In genomic region chr19:44182145-44182544, GRCh38 we compare ENCODE assay signal across 35 cellular contexts.
"Had no signal": no experiment of that assay in that cellular context is flagged by ENCODE, and none has a peak within 500 bp of the region (broad histone marks: within the 10 kb centered on the region; RNA-seq: fewer than 3 reads in every experiment).

No MANE protein-coding gene starts in this region.

- H3K27me3 Mint-ChIP-seq: activated B cell treated with CpG ODN at 0.5 μM for 24 hours; activated CD4-positive, alpha-beta memory T cell treated with anti-CD3 and anti-CD28 coated beads for 36 hours; activated CD4-positive, alpha-beta T cell treated with anti-CD3 and anti-CD28 coated beads, Interleukin-2, amount 10 ng/mL, durations not matched to agents 24 days and 14 days; activated CD8-positive, alpha-beta T cell treated with anti-CD3 and anti-CD28 coated beads for 36 hours; activated naive CD8-positive, alpha-beta T cell treated with anti-CD3 and anti-CD28 coated beads for 36 hours; activated T-helper 17 cell treated with anti-CD3 and anti-CD28 coated beads, Interleukin-2, amount 50 U/mL, for 72 hours had no signal

- H3K36me3 ChIP-seq: adrenal gland, breast epithelium had no signal

- H3K4me1 ChIP-seq: adrenal gland, body of pancreas, breast epithelium had no signal

- H3K4me3 ChIP-seq: adrenal gland, body of pancreas, breast epithelium had no signal

- H3K27ac ChIP-seq: adrenal gland, body of pancreas, brain microvascular endothelial cell, breast epithelium, VCaP had no signal

- H3K27me3 ChIP-seq: adrenal gland, body of pancreas, brain microvascular endothelial cell, breast epithelium had no signal

- DNase-seq: activated B cell treated with CpG ODN at 0.5 μM for 24 hours; activated CD4-positive, alpha-beta memory T cell treated with anti-CD3 and anti-CD28 coated beads for 36 hours; activated CD4-positive, alpha-beta T cell treated with anti-CD3 and anti-CD28 coated beads for 4 hours; activated CD4-positive, alpha-beta T cell treated with anti-CD3 and anti-CD28 coated beads, Interleukin-2, amount 10 ng/mL, durations not matched to agents 24 days and 14 days; activated CD4-positive, alpha-beta T cell treated with anti-CD3 and anti-CD28 coated beads, Interleukin-2, amount 50 U/mL, for 1 hour; activated CD4-positive, alpha-beta T cell treated with anti-CD3 and anti-CD28 coated beads, Interleukin-2, amount 50 U/mL, for 4 hours; activated CD4-positive, CD25-positive, alpha-beta regulatory T cell treated with anti-CD3 and anti-CD28 coated beads, Interleukin-2, amount 50 U/mL, for 72 hours; activated CD8-positive, alpha-beta memory T cell treated with anti-CD3 and anti-CD28 coated beads, Interleukin-2, amount 50 U/mL, for 4 hours; activated CD8-positive, alpha-beta T cell treated with anti-CD3 and anti-CD28 coated beads for 36 hours; activated effector memory CD4-positive, alpha-beta T cell treated with anti-CD3 and anti-CD28 coated beads, Interleukin-2, amount 50 U/mL, for 16 hours; activated gamma-delta T cell treated with Interleukin-2 at 50 U/mL for 16 hours; activated naive CD4-positive, alpha-beta T cell; activated naive CD4-positive, alpha-beta T cell treated with anti-CD3 and anti-CD28 coated beads for 36 hours; activated naive CD4-positive, alpha-beta T cell treated with anti-CD3 and anti-CD28 coated beads, Interleukin-2, amount 50 U/mL, for 16 hours; activated naive CD8-positive, alpha-beta T cell treated with anti-CD3 and anti-CD28 coated beads for 36 hours; activated T-cell treated with anti-CD3 and anti-CD28 coated beads for 4 hours; activated T-cell treated with anti-CD3 and anti-CD28 coated beads, Interleukin-2, amount 50 U/mL, for 1 hour; activated T-cell treated with anti-CD3 and anti-CD28 coated beads, Interleukin-2, amount 50 U/mL, for 4 hours; activated T-cell treated with anti-CD3 and anti-CD28 coated beads, Interleukin-2, amount 50 U/mL, for 72 hours; adrenal gland; amniotic stem cell; aorta; body of pancreas; brain microvascular endothelial cell; central memory CD4-positive, alpha-beta T cell; T-helper 1 cell; T-helper 2 cell; T-helper 9 cell had no signal

- H3K4me3 Mint-ChIP-seq: activated B cell treated with CpG ODN at 0.5 μM for 24 hours; activated CD4-positive, alpha-beta memory T cell treated with anti-CD3 and anti-CD28 coated beads for 36 hours; activated CD4-positive, alpha-beta T cell treated with anti-CD3 and anti-CD28 coated beads, Interleukin-2, amount 10 ng/mL, durations not matched to agents 24 days and 14 days; activated CD8-positive, alpha-beta T cell treated with anti-CD3 and anti-CD28 coated beads for 36 hours; activated naive CD4-positive, alpha-beta T cell treated with anti-CD3 and anti-CD28 coated beads for 36 hours; activated naive CD8-positive, alpha-beta T cell treated with anti-CD3 and anti-CD28 coated beads for 36 hours; activated T-cell treated with anti-CD3 and anti-CD28 coated beads, Interleukin-2, amount 50 U/mL, for 4 hours; activated T-cell treated with anti-CD3 and anti-CD28 coated beads, Interleukin-2, amount 50 U/mL, for 72 hours; activated T-helper 1 cell treated with anti-CD3 and anti-CD28 coated beads, Interleukin-12 subunit alpha, Interleukin-12 subunit beta, Interleukin-2, Interleukin-4 antibody, amounts not matched to agents 30 ng/mL and 10 ng/mL and 1 ng/mL, durations not matched to agents 14 hours and 24 hours and 36 hours; activated T-helper 17 cell treated with anti-CD3 and anti-CD28 coated beads, Interleukin-2, amount 50 U/mL, for 72 hours; T-helper 1 cell treated with Interleukin-12 subunit alpha and Interleukin-12 subunit beta and Interleukin-4 antibody, amounts not matched to agents 30 μg/mL and 1 μg/mL, for 36 hours; T-helper 2 cell treated with Interferon-gamma antibody and Interleukin-4, amounts not matched to agents 5 μg/mL and 100 μg/mL, for 36 hours had no signal

- H3K4me1 Mint-ChIP-seq: activated B cell treated with CpG ODN at 0.5 μM for 24 hours; activated CD4-positive, alpha-beta T cell treated with anti-CD3 and anti-CD28 coated beads, Interleukin-2, amount 10 ng/mL, durations not matched to agents 24 days and 14 days; activated naive CD8-positive, alpha-beta T cell treated with anti-CD3 and anti-CD28 coated beads for 36 hours; activated T-helper 17 cell treated with anti-CD3 and anti-CD28 coated beads, Interleukin-2, amount 50 U/mL, for 72 hours had no signal

- H3K27ac Mint-ChIP-seq: activated B cell treated with CpG ODN at 0.5 μM for 24 hours; activated CD4-positive, alpha-beta memory T cell treated with anti-CD3 and anti-CD28 coated beads for 36 hours; activated CD4-positive, alpha-beta T cell treated with anti-CD3 and anti-CD28 coated beads, Interleukin-2, amount 10 ng/mL, durations not matched to agents 24 days and 14 days; activated CD8-positive, alpha-beta T cell treated with anti-CD3 and anti-CD28 coated beads for 36 hours; activated naive CD4-positive, alpha-beta T cell treated with anti-CD3 and anti-CD28 coated beads for 36 hours; activated naive CD4-positive, alpha-beta T cell treated with anti-CD3 and anti-CD28 coated beads, Interleukin-2, amount 50 U/mL, for 72 hours; activated naive CD8-positive, alpha-beta T cell treated with anti-CD3 and anti-CD28 coated beads for 36 hours; activated T-cell treated with anti-CD3 and anti-CD28 coated beads, Interleukin-2, amount 50 U/mL, for 72 hours; activated T-helper 1 cell treated with anti-CD3 and anti-CD28 coated beads, Interleukin-12 subunit alpha, Interleukin-12 subunit beta, Interleukin-2, Interleukin-4 antibody, amounts not matched to agents 30 ng/mL and 10 ng/mL and 1 ng/mL, durations not matched to agents 14 hours and 24 hours and 36 hours; activated T-helper 17 cell treated with anti-CD3 and anti-CD28 coated beads, Interleukin-2, amount 50 U/mL, for 72 hours; T-helper 1 cell treated with Interleukin-12 subunit alpha and Interleukin-12 subunit beta and Interleukin-4 antibody, amounts not matched to agents 30 μg/mL and 1 μg/mL, for 36 hours; T-helper 2 cell treated with Interferon-gamma antibody and Interleukin-4, amounts not matched to agents 5 μg/mL and 100 μg/mL, for 36 hours had no signal
